In the genomic region with DNA sequence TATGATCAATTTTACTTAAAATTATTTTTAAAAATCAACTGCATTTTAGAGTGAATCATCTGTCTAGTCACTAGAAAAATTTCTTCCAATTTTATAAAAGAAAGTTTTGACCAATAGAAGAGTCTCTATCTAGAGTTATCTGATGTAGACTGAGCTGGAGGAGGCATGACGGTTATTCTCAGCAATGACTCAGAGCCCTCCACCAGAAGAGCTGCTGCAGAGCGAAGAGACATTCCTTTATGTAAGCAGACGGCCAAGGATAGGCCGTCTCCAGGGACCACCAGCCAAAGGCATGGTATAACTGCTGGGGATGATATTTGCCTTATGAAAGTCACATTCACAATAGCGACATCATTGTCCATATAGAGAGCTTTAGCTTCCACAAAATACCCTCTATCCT, we compare ENCODE assay signal across 16 cellular contexts. TPM values are rescaled to one million over a fixed set of nuclear protein-coding genes. Genes with fewer than 3 reads are reported as not detected.
DNase-seq lines count a peak whose midpoint lies in the region; ATAC-seq and TF ChIP-seq lines count a peak whose summit lies in the region.
"Had no signal": no experiment of that assay in that cellular context is flagged by ENCODE, and none has a peak within 500 bp of the region (broad histone marks: within the 10 kb centered on the region; RNA-seq: fewer than 3 reads in every experiment).

No MANE protein-coding gene starts in this region.

- H3K27ac ChIP-seq in caudate nucleus (ENCODE audit: low read depth, low read length) (peak overlapping the region; percentile 77), psoas muscle (no peak overlapping the region), substantia nigra (ENCODE audit: low read depth, low read length, poor library complexity, severe bottlenecking) (no peak overlapping the region)

- WGBS in psoas muscle, 3 donors: 63 to 74% (median 66%) methylated on average over 5 of the region's 5 CpGs

- H3K27me3 ChIP-seq in psoas muscle (ENCODE audit: insufficient read depth in 3 of 3, low read length in 2 of 3): no peaks in the 10 kb centered on the region

- intact Hi-C loops in psoas muscle (cut with DNase I): no loop called here

- no peaks in the 10 kb centered on the region for H3K36me3 ChIP-seq in psoas muscle (ENCODE audit: insufficient read depth in 1 of 2, low read depth in 1 of 2)

- no peaks in the 10 kb centered on the region for H3K4me1 ChIP-seq in psoas muscle

- H3K9me3 ChIP-seq in psoas muscle: no peaks in the 10 kb centered on the region

- ATAC-seq in GM21515 (IDR thresholded peaks at IDR 0.05; ENCODE audit: unreplicated experiment) (no peak), psoas muscle (no peak), GM21619 (IDR thresholded peaks at IDR 0.05; ENCODE audit: unreplicated experiment) (no peak)
- ATAC-seq: HCT116 had no signal

- no peak for TF ChIP-seq CTCF in psoas muscle (IDR thresholded peaks at IDR 0.05)

- H3K4me3 ChIP-seq in psoas muscle: no peak overlapping the region

- peak; percentile 84 for DNase-seq in AG08395 (ENCODE audit: low spot score)
- peak; percentile 88 for DNase-seq in M059J (ENCODE audit: low read depth)
- peak in 8 of 61 donors; percentile 1 to 56 (median 12) for DNase-seq in caudate nucleus (lab: John Stamatoyannopoulos, UW)
- peak; percentile 79 for DNase-seq in islet precursor cell
- no peak for DNase-seq in psoas muscle
- no peak for DNase-seq in substantia nigra (lab: John Stamatoyannopoulos, UW)
- DNase-seq: activated CD8-positive, alpha-beta memory T cell treated with anti-CD3 and anti-CD28 coated beads, Interleukin-2, amount 50 U/mL, for 4 hours; activated naive CD8-positive, alpha-beta T cell treated with anti-CD3 and anti-CD28 coated beads for 36 hours; DMS153; Kasumi-1; NCI-H146; NCI-H446 treated with DMSO at 0.1 percent for 48 hours; stimulated activated naive CD4-positive, alpha-beta T cell had no signal

RNA-seq across cellular contexts. Expression of gene LDB2, which starts 23.0 kb away (rescaled TPM):
- 26.9 and 33.5 TPM in 2 replicates for total RNA-seq in M059J (2014; rRNA removed; shearing (Covaris generic))
- 10 to 100 TPM; 10.1 to 18.9 (median 12.4) TPM for total RNA-seq in psoas muscle
- 1 to 10 TPM; 7.0 to 9.0 (median 8.9) TPM for polyA plus RNA-seq in psoas muscle
- total RNA-seq: activated naive CD8-positive, alpha-beta T cell treated with anti-CD3 and anti-CD28 coated beads for 36 hours had no signal

Comparison
In these comparisons a context has a peak if more than half of its experiments do, and no peak if none do; other contexts are left out.
1. DNase-seq: peak in AG08395 (single experiment), M059J (single experiment) and islet precursor cell (single experiment); none in psoas muscle (0 of 2) and substantia nigra (0 of 49).